18 cellular contexts compared by ENCODE assay signal in the genomic region with DNA sequence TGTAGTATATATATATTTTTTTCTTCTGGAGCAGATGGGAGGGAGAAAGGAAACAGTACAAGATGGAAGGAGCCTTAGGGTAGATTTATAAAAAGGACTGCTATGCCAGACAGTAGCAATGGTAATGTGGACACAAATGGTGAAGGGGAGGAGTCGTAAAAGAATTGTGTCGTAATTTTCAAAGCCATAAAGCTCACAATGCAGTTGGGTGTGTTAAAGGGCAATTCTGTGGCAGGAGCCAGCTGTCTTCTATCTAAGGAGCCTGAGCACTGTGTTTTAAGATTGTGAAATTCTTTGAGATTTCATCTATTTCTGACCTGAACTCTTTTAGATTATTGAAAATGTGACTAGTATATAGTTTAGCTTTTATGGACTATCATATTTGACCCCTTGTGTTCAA. TPM values are rescaled to one million over a fixed set of nuclear protein-coding genes. Genes with fewer than 3 reads are reported as not detected.
DNase-seq lines count a peak whose midpoint lies in the region; FAIRE-seq and TF ChIP-seq lines count a peak whose summit lies in the region.
"Had no signal": no experiment of that assay in that cellular context is flagged by ENCODE, and none has a peak within 500 bp of the region (broad histone marks: within the 10 kb centered on the region; RNA-seq: fewer than 3 reads in every experiment).

No MANE protein-coding gene starts in this region.

- H3K36me3 ChIP-seq in OCI-LY7 (ENCODE audit: insufficient read depth, low read length), result peaks cover 57% of the 10 kb centered on the region
- H3K36me3 ChIP-seq in small intestine (ENCODE audit: control insufficient read depth in 2 of 2, insufficient read depth in 2 of 2, low read length in 2 of 2), result peaks cover 4 to 8% of the 10 kb centered on the region in 2 donors
- peaks cover 0 to 22% (median 0%) of the 10 kb centered on the region in 3 donors for H3K36me3 ChIP-seq in Peyer's patch

- no peaks in the 10 kb centered on the region for H3K9me3 ChIP-seq in OCI-LY7 (ENCODE audit: low read length)
- H3K9me3 ChIP-seq in small intestine (ENCODE audit: control insufficient read depth, low read depth), result no peaks in the 10 kb centered on the region
- no peaks in the 10 kb centered on the region for H3K9me3 ChIP-seq in Peyer's patch

- TF ChIP-seq CTCF in HL-60 (IDR thresholded peaks at IDR 0.05; ENCODE audit: insufficient read depth, low read length) (no peak), OCI-LY7 (conservative IDR thresholded peaks at IDR 0.05; ENCODE audit: low read length) (no peak), Calu3 (IDR thresholded peaks at IDR 0.05; ENCODE audit: unreplicated experiment) (no peak), Peyer's patch (IDR thresholded peaks at IDR 0.05) (no peak)

- H3K9me2 ChIP-seq in OCI-LY7 (ENCODE audit: insufficient read depth, low read length), result no peaks in the 10 kb centered on the region

- 25 to 68% (median 30%) methylated on average over 2 of the region's 2 CpGs for WGBS in small intestine, 3 donors

- H2AFZ ChIP-seq in OCI-LY7 (ENCODE audit: low read length), result no peak overlapping the region

- no peaks in the 10 kb centered on the region for H3K9me3 Mint-ChIP-seq in Calu3 (ENCODE audit: low read depth, unreplicated experiment)
- H3K9me3 Mint-ChIP-seq: activated CD4-positive, alpha-beta T cell treated with anti-CD3 and anti-CD28 coated beads, Interleukin-2, amount 10 ng/mL, durations not matched to agents 24 days and 14 days; activated naive CD8-positive, alpha-beta T cell treated with anti-CD3 and anti-CD28 coated beads, Interleukin-2, amount 50 U/mL, for 24 hours; activated T-cell treated with anti-CD3 and anti-CD28 coated beads, Interleukin-2, amount 50 U/mL, for 72 hours; CD4-positive, alpha-beta T cell; IgD-negative memory B cell; naive thymus-derived CD8-positive, alpha-beta T cell; type B pancreatic cell had no signal

- H3K4me3 Mint-ChIP-seq in Calu3 (ENCODE audit: low read depth, unreplicated experiment), result no peak overlapping the region
- H3K4me3 Mint-ChIP-seq: activated CD4-positive, alpha-beta T cell treated with anti-CD3 and anti-CD28 coated beads, Interleukin-2, amount 10 ng/mL, durations not matched to agents 24 days and 14 days; activated naive CD8-positive, alpha-beta T cell treated with anti-CD3 and anti-CD28 coated beads, Interleukin-2, amount 50 U/mL, for 24 hours; activated T-cell treated with anti-CD3 and anti-CD28 coated beads, Interleukin-2, amount 50 U/mL, for 72 hours; CD4-positive, alpha-beta T cell; IgD-negative memory B cell; naive thymus-derived CD8-positive, alpha-beta T cell; type B pancreatic cell had no signal

- DNase-seq in HL-60 (ENCODE audit: low read depth in 1 of 2, low spot score in 1 of 2) (peak; percentile 50 to 75), OCI-LY7 (ENCODE audit: low spot score) (no peak), fibroblast of peridontal ligament (ENCODE audit: extremely low read depth) (peak; percentile 66), small intestine (peak; percentile 76), Calu3 (no peak), midbrain (lab: John Stamatoyannopoulos, UW) (no peak), Peyer's patch (no peak)
- DNase-seq: activated CD4-positive, alpha-beta T cell treated with anti-CD3 and anti-CD28 coated beads, Interleukin-2, amount 10 ng/mL, durations not matched to agents 24 days and 14 days; activated naive CD8-positive, alpha-beta T cell treated with anti-CD3 and anti-CD28 coated beads, Interleukin-2, amount 50 U/mL, for 24 hours; activated T-cell treated with anti-CD3 and anti-CD28 coated beads, Interleukin-2, amount 50 U/mL, for 72 hours; CD4-positive, alpha-beta T cell; naive thymus-derived CD8-positive, alpha-beta T cell; NCI-H1694; NCI-H524; stimulated activated CD4-positive, alpha-beta T cell treated with anti-CD3 and anti-CD28 coated beads, Interleukin-2, amount 100 ng/mL, for 24 hours; T-helper 9 cell had no signal

- no peak overlapping the region for H3K27ac ChIP-seq in HL-60 (replicated peaks)
- no peak overlapping the region for H3K27ac ChIP-seq in OCI-LY7 (ENCODE audit: low read depth, low read length, poor library complexity, severe bottlenecking)
- H3K27ac ChIP-seq in small intestine (ENCODE audit: low read depth in 1 of 2, low read length in 1 of 2), result no peak overlapping the region
- no peak overlapping the region for H3K27ac ChIP-seq in Peyer's patch

- H3K4me3 ChIP-seq in HL-60 (replicated peaks; ENCODE audit: insufficient read depth, low read length), result no peak overlapping the region
- H3K4me3 ChIP-seq in OCI-LY7 (ENCODE audit: low read depth, low read length, poor library complexity, severe bottlenecking), result no peak overlapping the region
- H3K4me3 ChIP-seq in small intestine (ENCODE audit: low read depth in 1 of 2, low read length in 2 of 2), result no peak overlapping the region
- H3K4me3 ChIP-seq in Peyer's patch, result no peak overlapping the region

- BruUV-seq in OCI-LY7 (replicated peaks; lab: Mats Ljungman, UMichigan) (TSS peak; percentile 51), Calu3 (replicated peaks; lab: Mats Ljungman, UMichigan) (no TSS peak)

- no peaks in the 10 kb centered on the region for H3K4me1 ChIP-seq in OCI-LY7 (ENCODE audit: insufficient read depth, low read length, poor library complexity, severe bottlenecking)
- H3K4me1 ChIP-seq in small intestine (ENCODE audit: control insufficient read depth in 2 of 2, insufficient read depth in 1 of 2, low read depth in 1 of 2, low read length in 1 of 2), result no peaks in the 10 kb centered on the region
- H3K4me1 ChIP-seq in Peyer's patch, result no peaks in the 10 kb centered on the region

- no peaks in the 10 kb centered on the region for H3K79me2 ChIP-seq in OCI-LY7 (ENCODE audit: insufficient read depth, low read depth, low read length)

- no peak overlapping the region for H3K4me2 ChIP-seq in OCI-LY7 (ENCODE audit: low read length)

- H4K20me1 ChIP-seq in OCI-LY7 (ENCODE audit: insufficient read depth, low read length), result no peaks in the 10 kb centered on the region

- H3K27me3 ChIP-seq in HL-60 (ENCODE audit: insufficient read depth, poor library complexity, severe bottlenecking) (no peaks in the 10 kb centered on the region), small intestine (ENCODE audit: control insufficient read depth in 2 of 2, insufficient read depth in 2 of 2, low read length in 2 of 2) (no peaks in the 10 kb centered on the region), Peyer's patch (no peaks in the 10 kb centered on the region)

- H3K36me3 Mint-ChIP-seq in Calu3 (ENCODE audit: insufficient read depth, unreplicated experiment), result peaks cover 6% of the 10 kb centered on the region

- POLR2A ChIA-PET in OCI-LY7 (lab: Charles Lee), result interaction anchor here (0.8 to 2.3 kb wide), 3 partner anchors 30 to 200 kb away, joined by 3 to 8 read pairs (median 5); no protein-coding TSS in a partner anchor

- H3K27ac Mint-ChIP-seq in Calu3 (ENCODE audit: unreplicated experiment), result no peak overlapping the region
- H3K27ac Mint-ChIP-seq: activated CD4-positive, alpha-beta T cell treated with anti-CD3 and anti-CD28 coated beads, Interleukin-2, amount 10 ng/mL, durations not matched to agents 24 days and 14 days; activated naive CD8-positive, alpha-beta T cell treated with anti-CD3 and anti-CD28 coated beads, Interleukin-2, amount 50 U/mL, for 24 hours; activated T-cell treated with anti-CD3 and anti-CD28 coated beads, Interleukin-2, amount 50 U/mL, for 72 hours; CD4-positive, alpha-beta T cell; IgD-negative memory B cell; naive thymus-derived CD8-positive, alpha-beta T cell; type B pancreatic cell had no signal

- CTCF ChIA-PET in OCI-LY7 (lab: Charles Lee; ENCODE audit: unreplicated experiment), result no interaction called here
- CTCF ChIA-PET in Calu3 (lab: Charles Lee), result no interaction called here

- FAIRE-seq in small intestine (lab: Jason Lieb, UNC), result no peak

- no peaks in the 10 kb centered on the region for H3K4me1 Mint-ChIP-seq in Calu3 (ENCODE audit: low read depth, unreplicated experiment)
- H3K4me1 Mint-ChIP-seq: activated CD4-positive, alpha-beta T cell treated with anti-CD3 and anti-CD28 coated beads, Interleukin-2, amount 10 ng/mL, durations not matched to agents 24 days and 14 days; activated naive CD8-positive, alpha-beta T cell treated with anti-CD3 and anti-CD28 coated beads, Interleukin-2, amount 50 U/mL, for 24 hours; IgD-negative memory B cell had no signal

- intact Hi-C loops in OCI-LY7 (cut with micrococcal nuclease; ENCODE audit: unreplicated experiment), result no loop called here
- intact Hi-C loops in Calu3 (cut with micrococcal nuclease; ENCODE audit: unreplicated experiment), result no loop called here

- no peaks in the 10 kb centered on the region for H3K27me3 Mint-ChIP-seq in Calu3 (ENCODE audit: unreplicated experiment)
- H3K27me3 Mint-ChIP-seq: activated CD4-positive, alpha-beta T cell treated with anti-CD3 and anti-CD28 coated beads, Interleukin-2, amount 10 ng/mL, durations not matched to agents 24 days and 14 days; activated naive CD8-positive, alpha-beta T cell treated with anti-CD3 and anti-CD28 coated beads, Interleukin-2, amount 50 U/mL, for 24 hours; CD4-positive, alpha-beta T cell; IgD-negative memory B cell; naive thymus-derived CD8-positive, alpha-beta T cell; type B pancreatic cell had no signal

- TF ChIP-seq POLR2A in Peyer's patch (IDR thresholded peaks at IDR 0.05), result no peak

RNA-seq across cellular contexts. Expression of gene CNOT10, which starts 58.9 kb away (rescaled TPM):
- total RNA-seq in OCI-LY7 (2014; rRNA removed; shearing (Covaris generic)), result 50.2 and 56.1 TPM in 2 replicates
- total RNA-seq in OCI-LY7 (2022) (60.3 and 67.6 TPM in 2 replicates), Calu3 (2022) (41.4 and 45.1 TPM in 2 replicates), Peyer's patch (10 to 100 TPM; 22.8 to 46.3 (median 31.5) TPM)
- 10 to 100 TPM; 12.7 to 17.5 (median 13.9) TPM for polyA plus RNA-seq in small intestine

Comparison
In these comparisons a context has a peak if more than half of its experiments do, and no peak if none do; other contexts are left out.
1. DNase-seq: peak in HL-60 (2 of 2), fibroblast of peridontal ligament (single experiment) and small intestine (single experiment); none in OCI-LY7 (single experiment), Calu3 (single experiment), midbrain (single experiment) and Peyer's patch (0 of 3).